In the genomic region with DNA sequence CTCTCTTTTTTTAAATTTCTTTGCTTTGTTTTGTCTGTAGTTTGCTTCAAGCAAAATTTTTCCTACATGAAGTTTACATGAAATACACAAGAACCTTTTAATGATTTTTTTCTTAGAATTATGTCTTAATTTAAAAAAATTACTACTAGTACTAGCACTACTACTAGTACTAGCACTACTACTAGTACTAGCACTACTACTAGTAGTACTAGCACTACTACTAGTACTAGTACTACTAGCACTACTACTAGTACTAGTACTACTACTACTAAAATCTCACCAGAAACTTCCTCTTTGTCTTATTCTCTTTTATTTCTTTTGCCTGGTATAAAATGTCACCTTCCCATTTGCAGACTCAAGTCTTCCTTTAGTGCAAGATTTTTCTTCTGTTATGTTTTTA, we compare ENCODE assay signal across 29 cellular contexts.
"Had no signal": no experiment of that assay in that cellular context is flagged by ENCODE, and none has a peak within 500 bp of the region (broad histone marks: within the 10 kb centered on the region; RNA-seq: fewer than 3 reads in every experiment).

No MANE protein-coding gene starts in this region.

- H3K27ac Mint-ChIP-seq: dendritic cell treated with granulocyte-macrophage colony-stimulating factor and Interleukin-4, amounts not matched to agents 40 ng/mL and 50 ng/mL, for 4 days; effector memory CD8-positive, alpha-beta T cell; endodermal cell had no signal

- H3K79me2 ChIP-seq: hepatocyte had no signal

- H3K4me1 ChIP-seq: colonic mucosa, esophagus muscularis mucosa, gastrocnemius medialis, gastroesophageal sphincter, heart right ventricle had no signal

- H3K27ac ChIP-seq: colonic mucosa, coronary artery, dorsolateral prefrontal cortex, epithelial cell of prostate, esophagus muscularis mucosa, esophagus squamous epithelium, gastrocnemius medialis, gastroesophageal sphincter, heart left ventricle, heart right ventricle, hepatocyte had no signal

- H3K9me3 ChIP-seq: colonic mucosa, esophagus muscularis mucosa, esophagus squamous epithelium, gastrocnemius medialis had no signal

- ATAC-seq: effector memory CD8-positive, alpha-beta T cell; esophagus mucosa; gastrocnemius medialis; gastroesophageal sphincter; heart left ventricle; heart right ventricle had no signal

- H3K27me3 ChIP-seq: colonic mucosa, esophagus muscularis mucosa, esophagus squamous epithelium, gastrocnemius medialis, gastroesophageal sphincter, heart left ventricle, heart right ventricle, hepatocyte had no signal

- H3K4me3 ChIP-seq: colonic mucosa, coronary artery, dorsolateral prefrontal cortex, esophagus muscularis mucosa, esophagus squamous epithelium, gastrocnemius medialis, gastroesophageal sphincter, heart left ventricle, heart right ventricle, hepatocyte had no signal

- H3K36me3 ChIP-seq: colonic mucosa, esophagus muscularis mucosa, esophagus squamous epithelium, gastrocnemius medialis, gastroesophageal sphincter, heart left ventricle, heart right ventricle had no signal

- FAIRE-seq: colon, endometrium, endothelial cell of umbilical vein, frontal cortex had no signal

- H3K4me2 ChIP-seq: hepatocyte had no signal

- H3K4me1 Mint-ChIP-seq: endodermal cell had no signal

- H2AFZ ChIP-seq: hepatocyte had no signal

- H3K4me3 Mint-ChIP-seq: dendritic cell treated with granulocyte-macrophage colony-stimulating factor and Interleukin-4, amounts not matched to agents 40 ng/mL and 50 ng/mL, for 4 days; effector memory CD8-positive, alpha-beta T cell; endodermal cell had no signal

- DNase-seq: colonic mucosa; cortex of kidney; dermis blood vessel endothelial cell; dorsolateral prefrontal cortex; effector CD4-positive, alpha-beta T cell; effector CD8-positive, alpha-beta T cell; effector memory CD4-positive, alpha-beta T cell; effector memory CD8-positive, alpha-beta T cell; endodermal cell; erythroblast; esophagus squamous epithelium; foreskin fibroblast; foreskin melanocyte; gastrocnemius medialis; glutamatergic neuron; head of caudate nucleus; heart left ventricle; heart right ventricle had no signal

- H3K27me3 Mint-ChIP-seq: effector memory CD8-positive, alpha-beta T cell had no signal
